17 cellular contexts compared by ENCODE assay signal in genomic region chr12:37543131-37543965, GRCh38.
A peak's percentile ranks its signal among the peaks of the same experiment; 100 is the strongest.
DNase-seq lines count a peak whose midpoint lies in the region; ATAC-seq and TF ChIP-seq lines count a peak whose summit lies in the region.
"Had no signal": no experiment of that assay in that cellular context is flagged by ENCODE, and none has a peak within 500 bp of the region (broad histone marks: within the 10 kb centered on the region; RNA-seq: fewer than 3 reads in every experiment).

No MANE protein-coding gene starts in this region.

- H3K4me3 ChIP-seq in osteoblast (ENCODE audit: insufficient read depth, low read length) = no peak overlapping the region
- H3K4me3 ChIP-seq: BLaER1 had no signal

- no peaks in the 10 kb centered on the region for H3K79me2 ChIP-seq in osteoblast (ENCODE audit: insufficient read depth, low read length)

- DNase-seq in COR-L47 (lab: John Stamatoyannopoulos, UW) (peak; percentile 85), ELF-1 (ENCODE audit: low read depth, low spot score) (peak; percentile 91), NCI-H2171 (lab: John Stamatoyannopoulos, UW) (peak; percentile 50), osteoblast (ENCODE audit: insufficient read length, low spot score, missing footprints) (peak; percentile 39), dedifferentiated amniotic fluid mesenchymal stem cell (ENCODE audit: extremely low spot score) (no peak)
- DNase-seq: CD8-positive, alpha-beta T cell; HFFc6; KG1; NCI-H187; NCI-H69; T-cell; T-helper 9 cell had no signal

- H4K20me1 ChIP-seq in osteoblast (ENCODE audit: insufficient read depth, low read length) = no peaks in the 10 kb centered on the region
- H4K20me1 ChIP-seq: BLaER1 had no signal

- H3K36me3 ChIP-seq in osteoblast (ENCODE audit: insufficient read depth, low read length) = no peaks in the 10 kb centered on the region
- H3K36me3 ChIP-seq: BLaER1 had no signal

- no peak for TF ChIP-seq CTCF in osteoblast (IDR thresholded peaks at IDR 0.05; ENCODE audit: extremely low read depth, low read depth, low read length)

- H3K4me2 ChIP-seq in osteoblast (ENCODE audit: insufficient read depth, low read length) = no peak overlapping the region
- H3K4me2 ChIP-seq: BLaER1 had no signal

- no peaks in the 10 kb centered on the region for H3K4me1 ChIP-seq in osteoblast (ENCODE audit: insufficient read depth, low read length)
- H3K4me1 ChIP-seq: BLaER1 had no signal

- no peak overlapping the region for H2AFZ ChIP-seq in osteoblast (ENCODE audit: low read length)

- no peaks in the 10 kb centered on the region for H3K27me3 ChIP-seq in osteoblast (ENCODE audit: insufficient read depth, low read length)
- H3K27me3 ChIP-seq: BLaER1 had no signal

- ATAC-seq in HG03571 (IDR thresholded peaks at IDR 0.05; ENCODE audit: unreplicated experiment) = no peak
- ATAC-seq in HG02981 (IDR thresholded peaks at IDR 0.05; ENCODE audit: unreplicated experiment) = no peak
- ATAC-seq: CD8-positive, alpha-beta T cell; HepG2; Panc1; T-cell had no signal

- no peak overlapping the region for H3K27ac ChIP-seq in osteoblast (ENCODE audit: low read depth, low read length)
- H3K27ac ChIP-seq: BLaER1 had no signal

- no peaks in the 10 kb centered on the region for H3K9me3 ChIP-seq in osteoblast (ENCODE audit: low read depth, low read length)
